In genomic region chr19:11356074-11356397, GRCh38 we compare ENCODE assay signal across 8 cellular contexts. TPM values are rescaled to one million over a fixed set of nuclear protein-coding genes. Genes with fewer than 3 reads are reported as not detected.
A peak's percentile ranks its signal among the peaks of the same experiment; 100 is the strongest.
DNase-seq lines count a peak whose midpoint lies in the region; ATAC-seq and TF ChIP-seq lines count a peak whose summit lies in the region.

No MANE protein-coding gene starts in this region.

- POLR2A ChIA-PET in MCF 10A (lab: Yijun Ruan, JAX) = no interaction called here

- H3K4me1 Mint-ChIP-seq in activated naive CD4-positive, alpha-beta T cell treated with anti-CD3 and anti-CD28 coated beads, Interleukin-2, amount 50 U/mL, for 24 hours = peaks cover 10% of the 10 kb centered on the region
- H3K4me1 Mint-ChIP-seq in MCF 10A (ENCODE audit: insufficient read depth, unreplicated experiment) = peaks cover 26% of the 10 kb centered on the region
- H3K4me1 Mint-ChIP-seq in mesothelial cell of epicardium = peaks cover 9% of the 10 kb centered on the region

- peak overlapping the region; percentile 2 for H3K27ac ChIP-seq in upper lobe of right lung

- H3K36me3 Mint-ChIP-seq in activated naive CD4-positive, alpha-beta T cell treated with anti-CD3 and anti-CD28 coated beads, Interleukin-2, amount 50 U/mL, for 24 hours = no peaks in the 10 kb centered on the region
- H3K36me3 Mint-ChIP-seq in MCF 10A (ENCODE audit: insufficient read depth, unreplicated experiment) (peaks cover 12% of the 10 kb centered on the region), mesothelial cell of epicardium (peaks cover 8% of the 10 kb centered on the region)

- DNase-seq in activated naive CD4-positive, alpha-beta T cell treated with anti-CD3 and anti-CD28 coated beads, Interleukin-2, amount 50 U/mL, for 16 hours = no peak
- DNase-seq in MCF 10A (ENCODE audit: unreplicated experiment) = no peak
- DNase-seq in mesothelial cell of epicardium (ENCODE audit: low spot score in 2 of 2, unreplicated experiment in 2 of 2) = no peak
- DNase-seq in upper lobe of right lung = no peak
- DNase-seq in 8988T = no peak
- DNase-seq in COLO829 (ENCODE audit: low spot score) = no peak

- intact Hi-C loops in MCF 10A (cut with micrococcal nuclease) (no loop called here), upper lobe of right lung (cut with DNase I) (no loop called here)

- no peaks in the 10 kb centered on the region for H3K9me3 Mint-ChIP-seq in activated naive CD4-positive, alpha-beta T cell treated with anti-CD3 and anti-CD28 coated beads, Interleukin-2, amount 50 U/mL, for 24 hours
- no peaks in the 10 kb centered on the region for H3K9me3 Mint-ChIP-seq in MCF 10A (ENCODE audit: unreplicated experiment)
- H3K9me3 Mint-ChIP-seq in mesothelial cell of epicardium = no peaks in the 10 kb centered on the region

- no peaks in the 10 kb centered on the region for H3K9me3 ChIP-seq in upper lobe of right lung

- BruUV-seq in MCF 10A (replicated peaks; lab: Mats Ljungman, UMichigan) = no TSS peak

- peak overlapping the region; percentile 64 for H3K4me3 ChIP-seq in upper lobe of right lung

- H3K27me3 Mint-ChIP-seq in activated naive CD4-positive, alpha-beta T cell treated with anti-CD3 and anti-CD28 coated beads, Interleukin-2, amount 50 U/mL, for 24 hours = no peaks in the 10 kb centered on the region
- H3K27me3 Mint-ChIP-seq in MCF 10A (ENCODE audit: insufficient read depth, unreplicated experiment) = no peaks in the 10 kb centered on the region
- peaks cover 48% of the 10 kb centered on the region for H3K27me3 Mint-ChIP-seq in mesothelial cell of epicardium (ENCODE audit: low read depth)

- H3K4me3 Mint-ChIP-seq in activated naive CD4-positive, alpha-beta T cell treated with anti-CD3 and anti-CD28 coated beads, Interleukin-2, amount 50 U/mL, for 24 hours = peak overlapping the region; percentile 77
- H3K4me3 Mint-ChIP-seq in MCF 10A (ENCODE audit: unreplicated experiment) (peak overlapping the region; percentile 83), mesothelial cell of epicardium (peak overlapping the region; percentile 70)

- CTCF ChIA-PET in MCF 10A (lab: Yijun Ruan, JAX) = no interaction called here

- ATAC-seq in upper lobe of right lung = no peak
- no peak for ATAC-seq in HG03280 (IDR thresholded peaks at IDR 0.05; ENCODE audit: unreplicated experiment)

- no peaks in the 10 kb centered on the region for H3K4me1 ChIP-seq in upper lobe of right lung

- no peaks in the 10 kb centered on the region for H3K27me3 ChIP-seq in upper lobe of right lung

- no peaks in the 10 kb centered on the region for H3K36me3 ChIP-seq in upper lobe of right lung

- no peak for TF ChIP-seq CTCF in MCF 10A (IDR thresholded peaks at IDR 0.05; ENCODE audit: unreplicated experiment)
- no peak for TF ChIP-seq CTCF in mesothelial cell of epicardium (IDR thresholded peaks at IDR 0.05; ENCODE audit: unreplicated experiment)
- TF ChIP-seq CTCF in upper lobe of right lung (IDR thresholded peaks at IDR 0.05) = no peak

- H3K27ac Mint-ChIP-seq in activated naive CD4-positive, alpha-beta T cell treated with anti-CD3 and anti-CD28 coated beads, Interleukin-2, amount 50 U/mL, for 24 hours = no peak overlapping the region
- H3K27ac Mint-ChIP-seq in MCF 10A (ENCODE audit: low read depth, unreplicated experiment) (peak overlapping the region; percentile 52), mesothelial cell of epicardium (peak overlapping the region; percentile 32)

RNA-seq across cellular contexts. Expression of gene PLPPR2, which starts 0.8 kb away (rescaled TPM):
- total RNA-seq in MCF 10A (2022) = 19.5 and 24.2 TPM in 2 replicates
- total RNA-seq in mesothelial cell of epicardium = 18.9 to 21.4 TPM (median 20.4 TPM) in 3 replicates
- total RNA-seq in upper lobe of right lung = 26.5 TPM

RNA-seq across cellular contexts. Expression of gene CCDC159, which starts 9.7 kb away (rescaled TPM):
- total RNA-seq in MCF 10A (2022) (17.2 and 18.2 TPM in 2 replicates), mesothelial cell of epicardium (29.6 to 34.9 TPM (median 34.2 TPM) in 3 replicates), upper lobe of right lung (39.4 TPM)

RNA-seq across cellular contexts. Expression of gene TMEM205, which starts 10.0 kb away (rescaled TPM):
- 93.1 and 96.6 TPM in 2 replicates for total RNA-seq in MCF 10A (2022)
- total RNA-seq in mesothelial cell of epicardium = 56.8 to 61.4 TPM (median 57.2 TPM) in 3 replicates
- total RNA-seq in upper lobe of right lung = 74.6 TPM

RNA-seq across cellular contexts. Expression of gene RAB3D, which starts 16.6 kb away (rescaled TPM):
- 42.8 and 46.5 TPM in 2 replicates for total RNA-seq in MCF 10A (2022)
- 26.3 to 28.4 TPM (median 27.3 TPM) in 3 replicates for total RNA-seq in mesothelial cell of epicardium
- 52.7 TPM for total RNA-seq in upper lobe of right lung

RNA-seq across cellular contexts. Expression of gene SWSAP1, which starts 18.4 kb away (rescaled TPM):
- 1.0 and 1.4 TPM in 2 replicates for total RNA-seq in MCF 10A (2022)
- total RNA-seq in mesothelial cell of epicardium = 2.7 to 2.9 TPM (median 2.8 TPM) in 3 replicates
- total RNA-seq in upper lobe of right lung = 3.2 TPM
